In the genomic region with DNA sequence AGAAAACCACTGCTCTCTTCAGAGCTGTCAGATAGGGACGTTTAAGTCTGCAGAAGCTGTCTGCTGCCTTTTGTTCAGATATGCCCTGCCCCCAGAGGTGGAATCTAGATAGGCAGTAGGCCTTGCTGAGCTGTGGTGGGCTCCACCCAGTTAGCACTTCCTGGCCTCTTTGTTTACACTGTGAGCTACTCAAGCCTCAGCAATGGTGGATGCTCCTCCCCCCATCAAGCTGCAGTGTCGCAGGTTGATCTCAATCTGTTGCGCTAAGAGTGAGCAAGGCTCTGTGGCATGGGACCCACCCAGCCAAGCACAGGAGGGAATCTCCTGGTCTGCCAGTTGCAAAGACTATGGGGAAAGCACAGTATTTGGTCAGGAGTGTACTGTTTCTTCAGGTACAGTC, we compare ENCODE assay signal across 1 cellular context.
TF ChIP-seq lines count a peak whose summit lies in the region.
"Not testable (repeated sequence)": the region's sequence is repeated elsewhere in the genome, so short reads cannot be mapped to it uniquely, and the experiment has no call there.

No MANE protein-coding gene starts in this region.

TF ChIP-seq in HepG2, 621 proteins besides CTCF, POLR2A, EP300 and RAD21:
- TF ChIP-seq FOXA1 (IDR thresholded peaks at IDR 0.05): not testable (repeated sequence)
- 0 out of 2 replicates have a peak, but pooled peaks have one; percentile 35 for TF ChIP-seq FOXA1 (CRISPR knock-in tag; IDR thresholded peaks at IDR 0.05)
